1 cellular context compared by ENCODE assay signal in genomic region chr11:68457898-68458249, GRCh38.
TF ChIP-seq lines count a peak whose summit lies in the region.

No MANE protein-coding gene starts in this region.

TF ChIP-seq in HepG2, 621 proteins besides CTCF, POLR2A, EP300 and RAD21 (continued from another document):
- no peak for TF ChIP-seq ATF2 (CRISPR knock-in tag; IDR thresholded peaks at IDR 0.05)
- peak; percentile 32; the same call in 1 of the 2 replicates for TF ChIP-seq ZFX (CRISPR knock-in tag; IDR thresholded peaks at IDR 0.05; ENCODE audit: low read depth)
- TF ChIP-seq ZSCAN30 (CRISPR knock-in tag; IDR thresholded peaks at IDR 0.05): no peak
- TF ChIP-seq SYNCRIP (IDR thresholded peaks at IDR 0.05; ENCODE audit: insufficient read depth, low read depth, low read length): no peak
- no peak for TF ChIP-seq FOXK2 (IDR thresholded peaks at IDR 0.05)
- TF ChIP-seq NR2F2 (IDR thresholded peaks at IDR 0.05; ENCODE audit: borderline replicate concordance, low read depth): no peak
- no peak for TF ChIP-seq HMGA1 (CRISPR knock-in tag; conservative IDR thresholded peaks at IDR 0.05)
- TF ChIP-seq MXI1 (IDR thresholded peaks at IDR 0.05; ENCODE audit: borderline replicate concordance, low read depth, low read length): no peak; the same call in 2 of the 3 replicates
- TF ChIP-seq MIER3 (CRISPR knock-in tag; IDR thresholded peaks at IDR 0.05; ENCODE audit: borderline replicate concordance): no peak
- TF ChIP-seq ZSCAN31 (CRISPR knock-in tag; IDR thresholded peaks at IDR 0.05; ENCODE audit: low read depth): peak; percentile 37; the same call in 1 of the 2 replicates
- TF ChIP-seq ZKSCAN8 (CRISPR knock-in tag; IDR thresholded peaks at IDR 0.05; ENCODE audit: borderline replicate concordance): no peak
- 0 out of 2 replicates have a peak, but pooled peaks have one; percentile 6 for TF ChIP-seq GATAD2A (CRISPR knock-in tag; IDR thresholded peaks at IDR 0.05)
- TF ChIP-seq SALL1 (CRISPR knock-in tag; IDR thresholded peaks at IDR 0.05): no peak
- no peak for TF ChIP-seq BORCS8-MEF2B (CRISPR knock-in tag; IDR thresholded peaks at IDR 0.05)
- no peak for TF ChIP-seq STAT6 (CRISPR knock-in tag; IDR thresholded peaks at IDR 0.05; ENCODE audit: borderline replicate concordance)
- no peak for TF ChIP-seq HDAC2 (CRISPR knock-in tag; IDR thresholded peaks at IDR 0.05)
- no peak for TF ChIP-seq CREBL2 (CRISPR knock-in tag; IDR thresholded peaks at IDR 0.05; ENCODE audit: borderline replicate concordance)
